In the genomic region with DNA sequence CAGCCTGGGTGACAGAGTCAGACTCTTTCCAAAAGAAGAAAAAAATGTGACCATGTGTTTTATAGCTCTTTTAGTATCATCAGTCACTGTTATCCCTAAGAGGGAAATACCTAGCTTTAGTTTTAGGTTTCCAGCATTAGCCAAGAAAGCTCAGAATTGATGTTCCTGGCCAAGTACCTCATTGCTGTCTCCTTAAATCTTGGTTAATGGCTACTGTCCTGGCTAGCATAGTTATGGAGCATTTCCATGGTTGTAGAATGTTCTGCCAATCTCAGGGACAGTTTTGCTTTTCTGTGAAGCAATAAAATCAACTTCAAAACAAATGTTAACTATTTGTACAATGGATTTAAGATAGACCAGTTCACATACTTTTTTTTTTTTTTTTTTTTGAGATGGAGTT, we compare ENCODE assay signal across 32 cellular contexts.
"Had no signal": no experiment of that assay in that cellular context is flagged by ENCODE, and none has a peak within 500 bp of the region (broad histone marks: within the 10 kb centered on the region; RNA-seq: fewer than 3 reads in every experiment).

No MANE protein-coding gene starts in this region.

- H3K27me3 ChIP-seq: adrenal gland, ascending aorta, body of pancreas, brain microvascular endothelial cell, breast epithelium, cardiac muscle cell had no signal

- H3K9me3 ChIP-seq: adrenal gland, ascending aorta, body of pancreas, breast epithelium had no signal

- H3K4me3 ChIP-seq: adrenal gland, ascending aorta, body of pancreas, breast epithelium, cardiac muscle cell had no signal

- H3K27ac ChIP-seq: adrenal gland, ascending aorta, body of pancreas, brain microvascular endothelial cell, breast epithelium, cardiac muscle cell had no signal

- ATAC-seq: activated naive CD4-positive, alpha-beta T cell treated with anti-CD3 and anti-CD28 coated beads, Interleukin-2, amount 50 U/mL, for 72 hours; activated naive CD8-positive, alpha-beta T cell treated with anti-CD3 and anti-CD28 coated beads, Interleukin-2, amount 50 U/mL, for 24 hours; activated T-cell treated with anti-CD3 and anti-CD28 coated beads, Interleukin-2, amount 50 U/mL, for 4 hours; activated T-cell treated with anti-CD3 and anti-CD28 coated beads, Interleukin-2, amount 50 U/mL, for 72 hours; activated T-helper 17 cell treated with anti-CD3 and anti-CD28 coated beads, Interleukin-2, amount 50 U/mL, for 72 hours; body of pancreas had no signal

- DNase-seq: activated effector memory CD4-positive, alpha-beta T cell treated with anti-CD3 and anti-CD28 coated beads, Interleukin-2, amount 50 U/mL, for 16 hours; activated effector memory CD4-positive, alpha-beta T cell treated with Interleukin-2 at 50 U/mL for 16 hours; activated gamma-delta T cell; activated gamma-delta T cell treated with Interleukin-2 at 50 U/mL for 16 hours; activated naive CD4-positive, alpha-beta T cell; activated naive CD4-positive, alpha-beta T cell treated with anti-CD3 and anti-CD28 coated beads for 36 hours; activated naive CD4-positive, alpha-beta T cell treated with anti-CD3 and anti-CD28 coated beads, Interleukin-2, amount 10 ng/mL, durations not matched to agents 7 days and 5 days; activated naive CD4-positive, alpha-beta T cell treated with anti-CD3 and anti-CD28 coated beads, Interleukin-2, amount 50 U/mL, for 16 hours; activated naive CD4-positive, alpha-beta T cell treated with Interleukin-2 at 50 U/mL for 16 hours; activated naive CD8-positive, alpha-beta T cell treated with anti-CD3 and anti-CD28 coated beads for 36 hours; activated naive CD8-positive, alpha-beta T cell treated with anti-CD3 and anti-CD28 coated beads, Interleukin-2, amount 10 ng/mL, durations not matched to agents 7 days and 5 days; activated naive CD8-positive, alpha-beta T cell treated with anti-CD3 and anti-CD28 coated beads, Interleukin-2, amount 50 U/mL, for 24 hours; activated T-cell treated with anti-CD3 and anti-CD28 coated beads, Interleukin-2, amount 50 U/mL, for 1 hour; activated T-cell treated with anti-CD3 and anti-CD28 coated beads, Interleukin-2, amount 50 U/mL, for 24 hours; activated T-cell treated with anti-CD3 and anti-CD28 coated beads, Interleukin-2, amount 50 U/mL, for 4 hours; activated T-cell treated with anti-CD3 and anti-CD28 coated beads, Interleukin-2, amount 50 U/mL, for 48 hours; activated T-cell treated with anti-CD3 and anti-CD28 coated beads, Interleukin-2, amount 50 U/mL, for 72 hours; adrenal gland; amniotic stem cell; amygdala; anterior cingulate cortex; aorta; body of pancreas; brain microvascular endothelial cell; caudate nucleus; central memory CD4-positive, alpha-beta T cell; cerebellar nuclear complex had no signal

- H3K4me1 ChIP-seq: adrenal gland, ascending aorta, breast epithelium had no signal

- H3K36me3 ChIP-seq: breast epithelium had no signal
